ENCODE assay signal across 23 cellular contexts in the genomic region with DNA sequence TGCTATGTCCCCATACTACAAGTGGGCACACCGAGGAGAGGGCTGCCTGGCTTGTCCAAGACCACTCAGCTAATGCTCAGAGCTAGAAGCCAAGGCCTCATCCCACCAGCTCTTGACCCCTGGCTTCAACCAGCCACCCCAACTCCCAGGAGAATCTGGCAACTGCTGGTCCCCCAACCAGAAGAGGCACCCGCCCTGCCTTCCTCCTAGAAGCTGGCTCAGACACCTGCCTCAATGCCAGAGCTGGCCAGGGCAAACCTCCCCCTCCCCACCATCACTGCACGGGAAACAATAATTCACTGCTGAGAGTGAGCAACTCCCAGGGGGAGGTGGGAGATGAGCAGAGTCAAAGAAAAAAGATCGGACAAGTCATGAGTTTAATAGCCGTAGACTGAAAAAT. TPM values are rescaled to one million over a fixed set of nuclear protein-coding genes. Genes with fewer than 3 reads are reported as not detected.
DNase-seq lines count a peak whose midpoint lies in the region; ATAC-seq, FAIRE-seq and TF ChIP-seq lines count a peak whose summit lies in the region.
"Had no signal": no experiment of that assay in that cellular context is flagged by ENCODE, and none has a peak within 500 bp of the region (broad histone marks: within the 10 kb centered on the region; RNA-seq: fewer than 3 reads in every experiment).

No MANE protein-coding gene starts in this region.

- no peak overlapping the region for H3K18ac ChIP-seq in IMR-90 (ENCODE audit: low read depth, low read length)

- BruUV-seq in IMR-90 (replicated peaks; lab: Mats Ljungman, UMichigan) = no TSS peak

- H3K4me3 Mint-ChIP-seq in type B pancreatic cell = peak overlapping the region; percentile 17
- H3K4me3 Mint-ChIP-seq: CD4-positive, CD25-positive, alpha-beta regulatory T cell had no signal

- H2BK15ac ChIP-seq in IMR-90 (ENCODE audit: low read depth, low read length) = no peak overlapping the region

- H3K27me3 ChIP-seq in BLaER1 treated with 17β-estradiol and CSF1 and Interleukin-3, amounts not matched to agents 10 nM and 100 nM = peaks cover 58 to 63% (median 62%) of the 10 kb centered on the region in 11 experiments
- peaks cover 51% of the 10 kb centered on the region for H3K27me3 ChIP-seq in IMR-90 (ENCODE audit: control insufficient read depth, insufficient read depth, low read length)

- peaks cover 12% of the 10 kb centered on the region for H3K27me3 Mint-ChIP-seq in type B pancreatic cell

- CTCF ChIA-PET in IMR-90 (lab: Yijun Ruan, JAX) = no interaction called here

- in situ Hi-C loops in IMR-90 (cut with MboI; ENCODE audit: low sequenced_read_pairs) = no loop called here
- in situ Hi-C loops in KBM-7 (cut with MboI; ENCODE audit: low pct_unique_long_range_greater_than_20kb, low sequenced_read_pairs) = no loop called here

- no peak overlapping the region for H4K8ac ChIP-seq in IMR-90 (ENCODE audit: low read depth in 2 of 2, low read length in 2 of 2)

- no peak for DNase-seq in IMR-90
- DNase-seq in kidney = peak; percentile 24
- DNase-seq in type B pancreatic cell (ENCODE audit: extremely low spot score, unreplicated experiment) = no peak
- DNase-seq in KBM-7 = no peak
- DNase-seq in stimulated activated CD4-positive, alpha-beta T cell treated with anti-CD3 and anti-CD28 coated beads, Interleukin-1b, Interleukin-23, amount 100 ng/mL, for 48 hours = no peak
- no peak for DNase-seq in nucleus accumbens (lab: John Stamatoyannopoulos, UW)
- DNase-seq: 8988T; ACHN; BE2C; C1 segment of cervical spinal cord; CD4-positive, alpha-beta memory T cell; CD4-positive, CD25-positive, alpha-beta regulatory T cell; CD8-positive, alpha-beta memory T cell; COR-L47; DMS79 treated with DMSO at 0.1 percent for 48 hours; GF-D8 had no signal

- no peaks in the 10 kb centered on the region for H3K36me3 Mint-ChIP-seq in type B pancreatic cell

- no peak overlapping the region for H2BK20ac ChIP-seq in IMR-90 (ENCODE audit: low read depth, low read length)

- H2AK5ac ChIP-seq in IMR-90 (ENCODE audit: low read depth, low read length) = no peak overlapping the region

- no peaks in the 10 kb centered on the region for H3K79me1 ChIP-seq in IMR-90 (ENCODE audit: low read depth in 1 of 2, low read length in 2 of 2)

- H3K27ac ChIP-seq in BLaER1 treated with 17β-estradiol and CSF1 and Interleukin-3, amounts not matched to agents 10 nM and 100 nM = no peak overlapping the region
- no peak overlapping the region for H3K27ac ChIP-seq in IMR-90 (ENCODE audit: insufficient read depth, low read length)
- H3K27ac ChIP-seq in kidney (ENCODE audit: low read depth in 2 of 2, low read length in 2 of 2) = no peak overlapping the region

- H2BK120ac ChIP-seq in IMR-90 (ENCODE audit: low read depth, low read length) = no peak overlapping the region

- H3K4me1 Mint-ChIP-seq in type B pancreatic cell (ENCODE audit: unreplicated experiment) = peaks cover 8% of the 10 kb centered on the region

- no peaks in the 10 kb centered on the region for H3K9me1 ChIP-seq in IMR-90 (ENCODE audit: insufficient read depth, low read length)

- dilution Hi-C loops in IMR-90 (cut with HindIII; ENCODE audit: low sequenced_read_pairs, unreplicated experiment) = no loop called here

- no peak overlapping the region for H4K91ac ChIP-seq in IMR-90 (ENCODE audit: insufficient read depth, low read depth, low read length)

- H3K36me3 ChIP-seq in BLaER1 treated with 17β-estradiol and CSF1 and Interleukin-3, amounts not matched to agents 10 nM and 100 nM = no peaks in the 10 kb centered on the region
- H3K36me3 ChIP-seq in IMR-90 (ENCODE audit: control insufficient read depth, insufficient read depth, low read length) (no peaks in the 10 kb centered on the region), kidney (ENCODE audit: control insufficient read depth in 1 of 2, insufficient read depth in 2 of 2, low read length in 2 of 2) (no peaks in the 10 kb centered on the region)
- H3K36me3 ChIP-seq: BE2C had no signal

- TF ChIP-seq POLR2A in IMR-90 (IDR thresholded peaks at IDR 0.05; ENCODE audit: low read depth, low read length) = no peak

- FAIRE-seq in kidney (lab: Jason Lieb, UNC) = no peak
- FAIRE-seq: A204.1, G401.6, GM12891, GM19239 had no signal

- no peak for TF ChIP-seq RAD21 in IMR-90 (IDR thresholded peaks at IDR 0.05; ENCODE audit: low read length)

- H4K20me1 ChIP-seq in BLaER1 treated with 17β-estradiol and CSF1 and Interleukin-3, amounts not matched to agents 10 nM and 100 nM = peaks cover 8 to 51% (median 38%) of the 10 kb centered on the region in 11 experiments; a peak in 21 of 22 replicates
- H4K20me1 ChIP-seq in IMR-90 (ENCODE audit: insufficient read depth, low read length) = peaks cover 11% of the 10 kb centered on the region

- H3K23ac ChIP-seq in IMR-90 (ENCODE audit: low read depth, low read length) = no peak overlapping the region

- no peak overlapping the region for H3K27ac Mint-ChIP-seq in type B pancreatic cell
- H3K27ac Mint-ChIP-seq: CD14-positive monocyte had no signal

- H2BK5ac ChIP-seq in IMR-90 (ENCODE audit: low read depth, low read length, poor library complexity, severe bottlenecking) = no peak overlapping the region

- intact Hi-C loops in IMR-90 (cut with micrococcal nuclease) (no loop called here), kidney (cut with DNase I) (no loop called here)

- peaks cover 0 to 6% (median 0%) of the 10 kb centered on the region in 11 experiments; a peak in 2 of 22 replicates for H3K9me3 ChIP-seq in BLaER1 treated with 17β-estradiol and CSF1 and Interleukin-3, amounts not matched to agents 10 nM and 100 nM (replicated peaks in 1 of 11)
- no peaks in the 10 kb centered on the region; the same call in 1 of the 2 replicates for H3K9me3 ChIP-seq in IMR-90 (ENCODE audit: control insufficient read depth, insufficient read depth, low read length)
- no peaks in the 10 kb centered on the region for H3K9me3 ChIP-seq in kidney (ENCODE audit: control insufficient read depth in 1 of 2, low read length in 2 of 2)
- H3K9me3 ChIP-seq: BE2C had no signal

- no peak overlapping the region for H3K14ac ChIP-seq in IMR-90 (replicated peaks; ENCODE audit: low read depth, low read length)

- no CpG with 5 or more reads among the region's 5 CpGs for WGBS in IMR-90 (ENCODE audit: extremely low coverage in 2 of 2, insufficient read length in 1 of 2), 2 experiments

- no peak overlapping the region for H4K5ac ChIP-seq in IMR-90 (ENCODE audit: low read depth, low read length)

- peak overlapping the region in 6 of 11 experiments; percentile 5 to 41 (median 24); a peak in 6 of 22 replicates for H3K4me2 ChIP-seq in BLaER1 treated with 17β-estradiol and CSF1 and Interleukin-3, amounts not matched to agents 10 nM and 100 nM
- no peak overlapping the region for H3K4me2 ChIP-seq in IMR-90 (ENCODE audit: low read depth, low read length)

- peak overlapping the region; percentile 28 for H2AK9ac ChIP-seq in IMR-90 (replicated peaks; ENCODE audit: low read depth, low read length, poor library complexity)

- H3K4me1 ChIP-seq in BLaER1 treated with 17β-estradiol and CSF1 and Interleukin-3, amounts not matched to agents 10 nM and 100 nM = peaks cover 19 to 40% (median 27%) of the 10 kb centered on the region in 10 experiments
- H3K4me1 ChIP-seq in IMR-90 (ENCODE audit: control insufficient read depth, insufficient read depth, low read length) (peaks cover 2% of the 10 kb centered on the region; the same call in 1 of the 2 replicates), kidney (ENCODE audit: control insufficient read depth in 1 of 2, insufficient read depth in 1 of 2, low read depth in 1 of 2, low read length in 2 of 2) (peaks cover 0 to 6% of the 10 kb centered on the region in 2 donors)
- H3K4me1 ChIP-seq: BE2C had no signal

- no peak for ATAC-seq in IMR-90 (ENCODE audit: low read depth)
- ATAC-seq in HG03196 (IDR thresholded peaks at IDR 0.05; ENCODE audit: unreplicated experiment) = no peak

- H3K56ac ChIP-seq in IMR-90 (ENCODE audit: extremely low read depth, insufficient read depth, low read length) = no peak overlapping the region

- no peak overlapping the region for H3K4me3 ChIP-seq in BLaER1 treated with 17β-estradiol and CSF1 and Interleukin-3, amounts not matched to agents 10 nM and 100 nM
- H3K4me3 ChIP-seq in IMR-90 (ENCODE audit: insufficient read depth, low read depth, low read length) (no peak overlapping the region), kidney (ENCODE audit: low read length in 2 of 2) (no peak overlapping the region)

- TF ChIP-seq CTCF in IMR-90 (conservative IDR thresholded peaks at IDR 0.05; ENCODE audit: low read depth, low read length) = no peak
- TF ChIP-seq CTCF in kidney (IDR thresholded peaks at IDR 0.05; ENCODE audit: borderline replicate concordance, extremely low read depth, insufficient read depth) = no peak
- TF ChIP-seq CTCF in type B pancreatic cell (conservative IDR thresholded peaks at IDR 0.05) = no peak

- no peak overlapping the region for H2AFZ ChIP-seq in IMR-90 (replicated peaks; ENCODE audit: low read length, poor library complexity)

- no peak overlapping the region for H3K4ac ChIP-seq in IMR-90 (ENCODE audit: low read depth, low read length)

- POLR2A ChIA-PET in IMR-90 (lab: Charles Lee; ENCODE audit: unreplicated experiment) = no interaction called here

- H3K9ac ChIP-seq in BLaER1 treated with 17β-estradiol and CSF1 and Interleukin-3, amounts not matched to agents 10 nM and 100 nM = no peak overlapping the region
- H3K9ac ChIP-seq in IMR-90 (ENCODE audit: low read depth, low read length) = no peak overlapping the region
- H3K9ac ChIP-seq in kidney (ENCODE audit: low read length in 2 of 2) = no peak overlapping the region

- H3K9me3 Mint-ChIP-seq in type B pancreatic cell = no peaks in the 10 kb centered on the region
- H3K9me3 Mint-ChIP-seq: CD4-positive, alpha-beta memory T cell; CD4-positive, CD25-positive, alpha-beta regulatory T cell had no signal

RNA-seq across cellular contexts. Expression of a gene that starts 3.4 kb away (rescaled TPM):
- total RNA-seq in IMR-90 (2012; rRNA removed) (under 0.01 TPM in 1 of 2 replicates, not detected in the other), kidney (0.85 TPM), type B pancreatic cell (ENCODE audit: low replicate concordance) (0.70 and 3.0 TPM in 2 replicates)
- polyA plus RNA-seq in IMR-90 (2012; rRNA removed) (0.06 and 0.09 TPM in 2 replicates), kidney (ENCODE audit: insufficient read depth, low read depth, low replicate concordance) (0.54 TPM)
- polyA plus RNA-seq in IMR-90 (2012; cell fraction: cytosol; rRNA removed) = 0.02 TPM in 1 of 2 replicates, not detected in the other
- 0.37 and 0.48 TPM in 2 replicates for polyA plus RNA-seq in IMR-90 (2012; cell fraction: nucleus; rRNA removed; ENCODE audit: low replicate concordance)
- total RNA-seq: CD4-positive, CD25-positive, alpha-beta regulatory T cell had no signal
- polyA plus RNA-seq: CD14-positive monocyte; CD4-positive, alpha-beta memory T cell; CD4-positive, CD25-positive, alpha-beta regulatory T cell; CD8-positive, alpha-beta memory T cell had no signal

RNA-seq across cellular contexts. Expression of a gene that starts 22.6 kb away (rescaled TPM):
- total RNA-seq in IMR-90 (2012; rRNA removed) (26.2 and 71.9 TPM in 2 replicates), kidney (377 TPM), type B pancreatic cell (ENCODE audit: low replicate concordance) (499 and 541 TPM in 2 replicates)
- polyA plus RNA-seq in IMR-90 (2012; rRNA removed) (131 and 154 TPM in 2 replicates), kidney (ENCODE audit: insufficient read depth, low read depth, low replicate concordance) (605 TPM)
- 17.4 and 27.5 TPM in 2 replicates for polyA plus RNA-seq in IMR-90 (2012; cell fraction: cytosol; rRNA removed)
- polyA plus RNA-seq in IMR-90 (2012; cell fraction: nucleus; rRNA removed; ENCODE audit: low replicate concordance) = 9.8 and 38.0 TPM in 2 replicates

RNA-seq across cellular contexts. Expression of a gene that starts 29.2 kb away (rescaled TPM):
- total RNA-seq in IMR-90 (2012; rRNA removed) (2.7 and 3.9 TPM in 2 replicates), kidney (43.6 TPM), type B pancreatic cell (ENCODE audit: low replicate concordance) (34.5 and 37.0 TPM in 2 replicates)
- polyA plus RNA-seq in IMR-90 (2012; rRNA removed) (17.2 and 42.9 TPM in 2 replicates), kidney (ENCODE audit: insufficient read depth, low read depth, low replicate concordance) (7.7 TPM)
- polyA plus RNA-seq in IMR-90 (2012; cell fraction: cytosol; rRNA removed) = 4.7 and 5.1 TPM in 2 replicates
- 181 and 244 TPM in 2 replicates for polyA plus RNA-seq in IMR-90 (2012; cell fraction: nucleus; rRNA removed; ENCODE audit: low replicate concordance)

RNA-seq across cellular contexts. Expression of a gene that starts 59.0 kb away (rescaled TPM):
- total RNA-seq in IMR-90 (2012; rRNA removed) (53.9 and 61.7 TPM in 2 replicates), kidney (73.0 TPM), type B pancreatic cell (ENCODE audit: low replicate concordance) (56.6 and 63.5 TPM in 2 replicates)
- polyA plus RNA-seq in IMR-90 (2012; rRNA removed) (36.4 and 37.2 TPM in 2 replicates), kidney (ENCODE audit: insufficient read depth, low read depth, low replicate concordance) (43.4 TPM)
- 23.0 and 23.1 TPM in 2 replicates for polyA plus RNA-seq in IMR-90 (2012; cell fraction: cytosol; rRNA removed)
- 8.0 and 15.4 TPM in 2 replicates for polyA plus RNA-seq in IMR-90 (2012; cell fraction: nucleus; rRNA removed; ENCODE audit: low replicate concordance)
